1 cellular context compared by ENCODE assay signal in the genomic region with DNA sequence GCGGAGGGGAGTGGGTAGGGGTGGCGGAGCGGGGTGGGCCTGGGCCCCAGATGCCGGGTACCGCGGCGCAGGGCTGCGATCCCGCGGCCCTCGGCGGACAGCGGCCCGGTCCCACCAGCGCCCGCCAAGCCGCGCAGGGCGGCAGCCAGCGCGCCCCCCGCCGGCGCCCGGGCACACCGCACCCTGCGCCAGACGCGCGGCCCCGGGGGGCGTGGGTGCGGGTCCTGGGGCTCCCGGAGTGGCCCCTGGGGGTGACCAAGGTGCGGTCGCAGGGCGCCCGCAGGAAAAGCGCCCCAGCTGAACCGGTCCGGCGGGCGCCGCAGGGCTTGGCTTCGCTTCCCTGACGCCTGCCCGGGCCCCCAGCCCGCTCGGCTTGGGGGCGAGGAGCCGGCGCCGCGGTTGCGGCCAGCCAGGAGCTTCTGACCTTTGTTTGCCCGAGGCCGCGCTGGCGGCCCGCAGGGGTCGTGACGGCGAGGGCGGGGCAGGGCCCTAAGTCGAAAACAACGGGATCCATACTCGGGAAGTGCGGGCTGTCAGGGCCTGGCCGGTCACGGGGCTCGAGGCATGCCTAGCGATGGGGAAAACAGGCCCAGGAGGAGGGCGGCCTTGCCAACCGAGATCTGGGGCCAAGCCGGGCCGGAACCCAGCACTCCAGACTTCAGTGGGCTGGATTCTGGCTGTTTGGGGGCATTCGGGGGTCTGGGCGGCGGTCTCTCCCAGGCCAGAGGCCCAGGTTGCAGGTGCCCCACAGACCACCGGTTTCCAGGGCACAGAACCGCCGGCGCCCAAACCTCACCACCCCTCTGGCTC.
TF ChIP-seq lines count a peak whose summit lies in the region.

No MANE protein-coding gene starts in this region.

TF ChIP-seq in HepG2, 621 proteins besides CTCF, POLR2A, EP300 and RAD21 (continued from another document and continues in another):
- TF ChIP-seq, protein P1, sequence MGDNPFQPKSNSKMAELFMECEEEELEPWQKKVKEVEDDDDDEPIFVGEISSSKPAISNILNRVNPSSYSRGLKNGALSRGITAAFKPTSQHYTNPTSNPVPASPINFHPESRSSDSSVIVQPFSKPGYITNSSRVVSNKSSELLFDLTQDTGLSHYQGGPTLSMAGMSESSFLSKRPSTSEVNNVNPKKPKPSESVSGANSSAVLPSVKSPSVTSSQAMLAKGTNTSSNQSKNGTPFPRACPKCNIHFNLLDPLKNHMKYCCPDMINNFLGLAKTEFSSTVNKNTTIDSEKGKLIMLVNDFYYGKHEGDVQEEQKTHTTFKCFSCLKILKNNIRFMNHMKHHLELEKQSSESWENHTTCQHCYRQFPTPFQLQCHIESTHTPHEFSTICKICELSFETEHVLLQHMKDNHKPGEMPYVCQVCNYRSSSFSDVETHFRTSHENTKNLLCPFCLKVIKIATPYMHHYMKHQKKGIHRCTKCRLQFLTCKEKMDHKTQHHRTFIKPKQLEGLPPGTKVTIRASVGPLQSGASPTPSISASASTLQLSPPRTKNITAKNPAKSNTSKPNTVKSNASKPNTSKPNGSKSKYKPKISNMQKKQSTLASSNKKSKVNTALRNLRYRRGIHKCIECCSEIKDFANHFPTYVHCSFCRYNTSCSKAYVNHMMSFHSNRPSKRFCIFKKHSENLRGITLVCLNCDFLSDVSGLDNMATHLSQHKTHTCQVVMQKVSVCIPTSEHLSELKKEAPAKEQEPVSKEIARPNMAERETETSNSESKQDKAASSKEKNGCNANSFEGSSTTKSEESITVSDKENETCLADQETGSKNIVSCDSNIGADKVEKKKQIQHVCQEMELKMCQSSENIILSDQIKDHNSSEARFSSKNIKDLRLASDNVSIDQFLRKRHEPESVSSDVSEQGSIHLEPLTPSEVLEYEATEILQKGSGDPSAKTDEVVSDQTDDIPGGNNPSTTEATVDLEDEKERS (CRISPR knock-in tag; IDR thresholded peaks at IDR 0.05): no peak
- no peak for TF ChIP-seq ZIK1 (CRISPR knock-in tag; IDR thresholded peaks at IDR 0.05; ENCODE audit: borderline replicate concordance, low read depth)
- TF ChIP-seq ZNF652 (CRISPR knock-in tag; IDR thresholded peaks at IDR 0.05; ENCODE audit: borderline replicate concordance, low read depth): no peak
- peak; percentile 64; the same call in 1 of the 2 replicates for TF ChIP-seq FOXO1 (CRISPR knock-in tag; IDR thresholded peaks at IDR 0.05)
- 0 out of 2 replicates have a peak, but pooled peaks have one; percentile 18 for TF ChIP-seq FOXA3 (CRISPR knock-in tag; IDR thresholded peaks at IDR 0.05)
- no peak for TF ChIP-seq HNRNPL (IDR thresholded peaks at IDR 0.05; ENCODE audit: low read depth, low read length)
- TF ChIP-seq HOXA3 (CRISPR knock-in tag; IDR thresholded peaks at IDR 0.05): peak; percentile 17; the same call in 1 of the 2 replicates
- TF ChIP-seq EEA1 (CRISPR knock-in tag; IDR thresholded peaks at IDR 0.05; ENCODE audit: borderline replicate concordance): no peak
- TF ChIP-seq, protein P2, sequence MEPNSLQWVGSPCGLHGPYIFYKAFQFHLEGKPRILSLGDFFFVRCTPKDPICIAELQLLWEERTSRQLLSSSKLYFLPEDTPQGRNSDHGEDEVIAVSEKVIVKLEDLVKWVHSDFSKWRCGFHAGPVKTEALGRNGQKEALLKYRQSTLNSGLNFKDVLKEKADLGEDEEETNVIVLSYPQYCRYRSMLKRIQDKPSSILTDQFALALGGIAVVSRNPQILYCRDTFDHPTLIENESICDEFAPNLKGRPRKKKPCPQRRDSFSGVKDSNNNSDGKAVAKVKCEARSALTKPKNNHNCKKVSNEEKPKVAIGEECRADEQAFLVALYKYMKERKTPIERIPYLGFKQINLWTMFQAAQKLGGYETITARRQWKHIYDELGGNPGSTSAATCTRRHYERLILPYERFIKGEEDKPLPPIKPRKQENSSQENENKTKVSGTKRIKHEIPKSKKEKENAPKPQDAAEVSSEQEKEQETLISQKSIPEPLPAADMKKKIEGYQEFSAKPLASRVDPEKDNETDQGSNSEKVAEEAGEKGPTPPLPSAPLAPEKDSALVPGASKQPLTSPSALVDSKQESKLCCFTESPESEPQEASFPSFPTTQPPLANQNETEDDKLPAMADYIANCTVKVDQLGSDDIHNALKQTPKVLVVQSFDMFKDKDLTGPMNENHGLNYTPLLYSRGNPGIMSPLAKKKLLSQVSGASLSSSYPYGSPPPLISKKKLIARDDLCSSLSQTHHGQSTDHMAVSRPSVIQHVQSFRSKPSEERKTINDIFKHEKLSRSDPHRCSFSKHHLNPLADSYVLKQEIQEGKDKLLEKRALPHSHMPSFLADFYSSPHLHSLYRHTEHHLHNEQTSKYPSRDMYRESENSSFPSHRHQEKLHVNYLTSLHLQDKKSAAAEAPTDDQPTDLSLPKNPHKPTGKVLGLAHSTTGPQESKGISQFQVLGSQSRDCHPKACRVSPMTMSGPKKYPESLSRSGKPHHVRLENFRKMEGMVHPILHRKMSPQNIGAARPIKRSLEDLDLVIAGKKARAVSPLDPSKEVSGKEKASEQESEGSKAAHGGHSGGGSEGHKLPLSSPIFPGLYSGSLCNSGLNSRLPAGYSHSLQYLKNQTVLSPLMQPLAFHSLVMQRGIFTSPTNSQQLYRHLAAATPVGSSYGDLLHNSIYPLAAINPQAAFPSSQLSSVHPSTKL (CRISPR knock-in tag; IDR thresholded peaks at IDR 0.05): 0 out of 2 replicates have a peak, but pooled peaks have one; percentile 23
- peak; percentile 37; the same call in 1 of the 2 replicates for TF ChIP-seq ZNF776 (CRISPR knock-in tag; IDR thresholded peaks at IDR 0.05)
- TF ChIP-seq, protein P3, sequence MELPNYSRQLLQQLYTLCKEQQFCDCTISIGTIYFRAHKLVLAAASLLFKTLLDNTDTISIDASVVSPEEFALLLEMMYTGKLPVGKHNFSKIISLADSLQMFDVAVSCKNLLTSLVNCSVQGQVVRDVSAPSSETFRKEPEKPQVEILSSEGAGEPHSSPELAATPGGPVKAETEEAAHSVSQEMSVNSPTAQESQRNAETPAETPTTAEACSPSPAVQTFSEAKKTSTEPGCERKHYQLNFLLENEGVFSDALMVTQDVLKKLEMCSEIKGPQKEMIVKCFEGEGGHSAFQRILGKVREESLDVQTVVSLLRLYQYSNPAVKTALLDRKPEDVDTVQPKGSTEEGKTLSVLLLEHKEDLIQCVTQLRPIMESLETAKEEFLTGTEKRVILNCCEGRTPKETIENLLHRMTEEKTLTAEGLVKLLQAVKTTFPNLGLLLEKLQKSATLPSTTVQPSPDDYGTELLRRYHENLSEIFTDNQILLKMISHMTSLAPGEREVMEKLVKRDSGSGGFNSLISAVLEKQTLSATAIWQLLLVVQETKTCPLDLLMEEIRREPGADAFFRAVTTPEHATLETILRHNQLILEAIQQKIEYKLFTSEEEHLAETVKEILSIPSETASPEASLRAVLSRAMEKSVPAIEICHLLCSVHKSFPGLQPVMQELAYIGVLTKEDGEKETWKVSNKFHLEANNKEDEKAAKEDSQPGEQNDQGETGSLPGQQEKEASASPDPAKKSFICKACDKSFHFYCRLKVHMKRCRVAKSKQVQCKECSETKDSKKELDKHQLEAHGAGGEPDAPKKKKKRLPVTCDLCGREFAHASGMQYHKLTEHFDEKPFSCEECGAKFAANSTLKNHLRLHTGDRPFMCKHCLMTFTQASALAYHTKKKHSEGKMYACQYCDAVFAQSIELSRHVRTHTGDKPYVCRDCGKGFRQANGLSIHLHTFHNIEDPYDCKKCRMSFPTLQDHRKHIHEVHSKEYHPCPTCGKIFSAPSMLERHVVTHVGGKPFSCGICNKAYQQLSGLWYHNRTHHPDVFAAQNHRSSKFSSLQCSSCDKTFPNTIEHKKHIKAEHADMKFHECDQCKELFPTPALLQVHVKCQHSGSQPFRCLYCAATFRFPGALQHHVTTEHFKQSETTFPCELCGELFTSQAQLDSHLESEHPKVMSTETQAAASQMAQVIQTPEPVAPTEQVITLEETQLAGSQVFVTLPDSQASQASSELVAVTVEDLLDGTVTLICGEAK (IDR thresholded peaks at IDR 0.05): no peak
- TF ChIP-seq, protein P3 (CRISPR knock-in tag; IDR thresholded peaks at IDR 0.05): peak; percentile 38; the same call in 1 of the 2 replicates
- peak; percentile 56 for TF ChIP-seq RBM39 (IDR thresholded peaks at IDR 0.05; ENCODE audit: low read depth, low read length, poor library complexity, severe bottlenecking)
- 0 out of 2 replicates have a peak, but pooled peaks have one; percentile 19 for TF ChIP-seq KDM2A (CRISPR knock-in tag; IDR thresholded peaks at IDR 0.05; ENCODE audit: borderline replicate concordance, low read depth)
- TF ChIP-seq ZNF768 (CRISPR knock-in tag; IDR thresholded peaks at IDR 0.05): peak; percentile 41; the same call in 1 of the 2 replicates
- no peak for TF ChIP-seq ZNF124 (CRISPR knock-in tag; IDR thresholded peaks at IDR 0.05)
- no peak for TF ChIP-seq MTF2 (CRISPR knock-in tag; IDR thresholded peaks at IDR 0.05; ENCODE audit: borderline replicate concordance)
- no peak for TF ChIP-seq SP1 (IDR thresholded peaks at IDR 0.05)
- peak; percentile 40; the same call in 1 of the 2 replicates for TF ChIP-seq SP1 (CRISPR knock-in tag; IDR thresholded peaks at IDR 0.05)
- TF ChIP-seq, protein P4, sequence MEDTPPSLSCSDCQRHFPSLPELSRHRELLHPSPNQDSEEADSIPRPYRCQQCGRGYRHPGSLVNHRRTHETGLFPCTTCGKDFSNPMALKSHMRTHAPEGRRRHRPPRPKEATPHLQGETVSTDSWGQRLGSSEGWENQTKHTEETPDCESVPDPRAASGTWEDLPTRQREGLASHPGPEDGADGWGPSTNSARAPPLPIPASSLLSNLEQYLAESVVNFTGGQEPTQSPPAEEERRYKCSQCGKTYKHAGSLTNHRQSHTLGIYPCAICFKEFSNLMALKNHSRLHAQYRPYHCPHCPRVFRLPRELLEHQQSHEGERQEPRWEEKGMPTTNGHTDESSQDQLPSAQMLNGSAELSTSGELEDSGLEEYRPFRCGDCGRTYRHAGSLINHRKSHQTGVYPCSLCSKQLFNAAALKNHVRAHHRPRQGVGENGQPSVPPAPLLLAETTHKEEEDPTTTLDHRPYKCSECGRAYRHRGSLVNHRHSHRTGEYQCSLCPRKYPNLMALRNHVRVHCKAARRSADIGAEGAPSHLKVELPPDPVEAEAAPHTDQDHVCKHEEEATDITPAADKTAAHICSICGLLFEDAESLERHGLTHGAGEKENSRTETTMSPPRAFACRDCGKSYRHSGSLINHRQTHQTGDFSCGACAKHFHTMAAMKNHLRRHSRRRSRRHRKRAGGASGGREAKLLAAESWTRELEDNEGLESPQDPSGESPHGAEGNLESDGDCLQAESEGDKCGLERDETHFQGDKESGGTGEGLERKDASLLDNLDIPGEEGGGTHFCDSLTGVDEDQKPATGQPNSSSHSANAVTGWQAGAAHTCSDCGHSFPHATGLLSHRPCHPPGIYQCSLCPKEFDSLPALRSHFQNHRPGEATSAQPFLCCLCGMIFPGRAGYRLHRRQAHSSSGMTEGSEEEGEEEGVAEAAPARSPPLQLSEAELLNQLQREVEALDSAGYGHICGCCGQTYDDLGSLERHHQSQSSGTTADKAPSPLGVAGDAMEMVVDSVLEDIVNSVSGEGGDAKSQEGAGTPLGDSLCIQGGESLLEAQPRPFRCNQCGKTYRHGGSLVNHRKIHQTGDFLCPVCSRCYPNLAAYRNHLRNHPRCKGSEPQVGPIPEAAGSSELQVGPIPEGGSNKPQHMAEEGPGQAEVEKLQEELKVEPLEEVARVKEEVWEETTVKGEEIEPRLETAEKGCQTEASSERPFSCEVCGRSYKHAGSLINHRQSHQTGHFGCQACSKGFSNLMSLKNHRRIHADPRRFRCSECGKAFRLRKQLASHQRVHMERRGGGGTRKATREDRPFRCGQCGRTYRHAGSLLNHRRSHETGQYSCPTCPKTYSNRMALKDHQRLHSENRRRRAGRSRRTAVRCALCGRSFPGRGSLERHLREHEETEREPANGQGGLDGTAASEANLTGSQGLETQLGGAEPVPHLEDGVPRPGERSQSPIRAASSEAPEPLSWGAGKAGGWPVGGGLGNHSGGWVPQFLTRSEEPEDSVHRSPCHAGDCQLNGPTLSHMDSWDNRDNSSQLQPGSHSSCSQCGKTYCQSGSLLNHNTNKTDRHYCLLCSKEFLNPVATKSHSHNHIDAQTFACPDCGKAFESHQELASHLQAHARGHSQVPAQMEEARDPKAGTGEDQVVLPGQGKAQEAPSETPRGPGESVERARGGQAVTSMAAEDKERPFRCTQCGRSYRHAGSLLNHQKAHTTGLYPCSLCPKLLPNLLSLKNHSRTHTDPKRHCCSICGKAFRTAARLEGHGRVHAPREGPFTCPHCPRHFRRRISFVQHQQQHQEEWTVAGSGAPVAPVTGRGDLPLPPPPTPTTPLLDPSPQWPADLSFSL (CRISPR knock-in tag; IDR thresholded peaks at IDR 0.05): no peak
- TF ChIP-seq RFX5 (IDR thresholded peaks at IDR 0.05; ENCODE audit: low read depth, low read length): no peak
- no peak for TF ChIP-seq JARID2 (CRISPR knock-in tag; IDR thresholded peaks at IDR 0.05; ENCODE audit: insufficient replicate concordance)
- no peak for TF ChIP-seq SMYD3 (CRISPR knock-in tag; IDR thresholded peaks at IDR 0.05)
- TF ChIP-seq ZFX (CRISPR knock-in tag; IDR thresholded peaks at IDR 0.05; ENCODE audit: low read depth): peak; percentile 74
- TF ChIP-seq ZBTB7B (CRISPR knock-in tag; IDR thresholded peaks at IDR 0.05): peak; percentile 52
- TF ChIP-seq, protein P5, sequence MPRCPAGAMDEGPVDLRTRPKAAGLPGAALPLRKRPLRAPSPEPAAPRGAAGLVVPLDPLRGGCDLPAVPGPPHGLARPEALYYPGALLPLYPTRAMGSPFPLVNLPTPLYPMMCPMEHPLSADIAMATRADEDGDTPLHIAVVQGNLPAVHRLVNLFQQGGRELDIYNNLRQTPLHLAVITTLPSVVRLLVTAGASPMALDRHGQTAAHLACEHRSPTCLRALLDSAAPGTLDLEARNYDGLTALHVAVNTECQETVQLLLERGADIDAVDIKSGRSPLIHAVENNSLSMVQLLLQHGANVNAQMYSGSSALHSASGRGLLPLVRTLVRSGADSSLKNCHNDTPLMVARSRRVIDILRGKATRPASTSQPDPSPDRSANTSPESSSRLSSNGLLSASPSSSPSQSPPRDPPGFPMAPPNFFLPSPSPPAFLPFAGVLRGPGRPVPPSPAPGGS (CRISPR knock-in tag; IDR thresholded peaks at IDR 0.05): peak; percentile 54; the same call in 1 of the 2 replicates
- peak; percentile 83 for TF ChIP-seq RNF2 (conservative IDR thresholded peaks at IDR 0.05; ENCODE audit: low read depth)
